In genomic region chr1:200037904-200038644, GRCh38 we compare ENCODE assay signal across 1 cellular context.
TF ChIP-seq lines count a peak whose summit lies in the region.

No MANE protein-coding gene starts in this region.

TF ChIP-seq in IMR-90, 13 proteins besides CTCF, POLR2A, EP300 and RAD21:
- TF ChIP-seq MXI1 (IDR thresholded peaks at IDR 0.05; ENCODE audit: borderline replicate concordance, low read depth, low read length) (no peak), CEBPB (IDR thresholded peaks at IDR 0.05; ENCODE audit: low read depth, low read length) (0 out of 2 replicates have a peak, but pooled peaks have one; percentile 23)
